ENCODE assay signal across 9 cellular contexts in genomic region chr7:129553861-129554530, GRCh38. TPM values are rescaled to one million over a fixed set of nuclear protein-coding genes. Genes with fewer than 3 reads are reported as not detected.
DNase-seq lines count a peak whose midpoint lies in the region; ATAC-seq and TF ChIP-seq lines count a peak whose summit lies in the region.
"Had no signal": no experiment of that assay in that cellular context is flagged by ENCODE, and none has a peak within 500 bp of the region (broad histone marks: within the 10 kb centered on the region; RNA-seq: fewer than 3 reads in every experiment).

No MANE protein-coding gene starts in this region.

- peak in 6 of 7 experiments; percentile 14 to 71 (median 44) for DNase-seq in CD8-positive, alpha-beta T cell
- DNase-seq in NCI-H1417 (lab: John Stamatoyannopoulos, UW) = peak in 2 of 3 experiments; percentile 92 to 99
- DNase-seq in activated CD4-positive, alpha-beta T cell treated with anti-CD3 and anti-CD28 coated beads for 48 hours = peak; percentile 68
- peak; percentile 62 for DNase-seq in epithelial cell of esophagus (ENCODE audit: low read depth)
- DNase-seq in superior temporal gyrus (ENCODE audit: extremely low spot score) = peak; percentile 15
- DNase-seq in midbrain (lab: John Stamatoyannopoulos, UW) = no peak

- intact Hi-C loops in CD8-positive, alpha-beta T cell (cut with DNase I, micrococcal nuclease) = no loop called here

- H3K4me3 ChIP-seq in CD8-positive, alpha-beta T cell (ENCODE audit: low read depth, low read length) = peak overlapping the region; percentile 3
- H3K4me3 ChIP-seq in epithelial cell of esophagus (ENCODE audit: low read length) = no peak overlapping the region

- no peaks in the 10 kb centered on the region for H3K36me3 Mint-ChIP-seq in CD8-positive, alpha-beta T cell

- no peaks in the 10 kb centered on the region for H3K9me3 Mint-ChIP-seq in CD8-positive, alpha-beta T cell

- peaks cover 6% of the 10 kb centered on the region for H3K4me1 Mint-ChIP-seq in CD8-positive, alpha-beta T cell (ENCODE audit: low read depth)

- H3K27ac ChIP-seq in CD8-positive, alpha-beta T cell (ENCODE audit: low read depth, low read length) = no peak overlapping the region
- H3K27ac ChIP-seq: neutrophil had no signal

- H3K27ac Mint-ChIP-seq in CD8-positive, alpha-beta T cell = peak overlapping the region; percentile 38

- no peaks in the 10 kb centered on the region for H3K9me3 ChIP-seq in CD8-positive, alpha-beta T cell (ENCODE audit: low read length)
- H3K9me3 ChIP-seq: neutrophil had no signal

- no peak for TF ChIP-seq CTCF in CD8-positive, alpha-beta T cell (IDR thresholded peaks at IDR 0.05)
- TF ChIP-seq CTCF in epithelial cell of esophagus (IDR thresholded peaks at IDR 0.05; ENCODE audit: insufficient read depth, low read depth, low read length, missing control alignments) = no peak

- CTCF ChIA-PET in CD8-positive, alpha-beta T cell (lab: Charles Lee) = interaction anchor here (1.3 kb wide), 1 partner anchor 187 kb away, joined by 3 read pairs; no protein-coding TSS in a partner anchor

- peak overlapping the region; percentile 56 for H3K4me3 Mint-ChIP-seq in CD8-positive, alpha-beta T cell

- peaks cover 9% of the 10 kb centered on the region for H3K4me1 ChIP-seq in CD8-positive, alpha-beta T cell (ENCODE audit: insufficient read depth, low read length)

- peak; percentile 87 for ATAC-seq in CD8-positive, alpha-beta T cell
- no peak for ATAC-seq in GM18873 (IDR thresholded peaks at IDR 0.05; ENCODE audit: low FRiP score, unreplicated experiment)
- ATAC-seq in HG03139 (IDR thresholded peaks at IDR 0.05; ENCODE audit: unreplicated experiment) = no peak

- H3K36me3 ChIP-seq in CD8-positive, alpha-beta T cell (ENCODE audit: insufficient read depth, low read length) = no peaks in the 10 kb centered on the region
- H3K36me3 ChIP-seq: neutrophil had no signal

- H3K27me3 Mint-ChIP-seq in CD8-positive, alpha-beta T cell (ENCODE audit: low read depth) = peaks cover 2% of the 10 kb centered on the region

- POLR2A ChIA-PET in CD8-positive, alpha-beta T cell (lab: Charles Lee) = interaction anchor here (0.5 kb wide), 2 partner anchors 426 to 1633 kb away, joined by 3 read pairs; no protein-coding TSS in a partner anchor

- no peaks in the 10 kb centered on the region for H3K27me3 ChIP-seq in CD8-positive, alpha-beta T cell (ENCODE audit: insufficient read depth, low read length)

RNA-seq across cellular contexts. Expression of gene SMKR1, which starts 51.7 kb away (rescaled TPM):
- total RNA-seq in CD8-positive, alpha-beta T cell = under 1 TPM; 0.56 to 0.68 TPM

RNA-seq across cellular contexts. Expression of gene NRF1, which starts 57.5 kb away (rescaled TPM):
- 10 to 100 TPM; 31.9 to 34.9 TPM for total RNA-seq in CD8-positive, alpha-beta T cell
